21 cellular contexts compared by ENCODE assay signal in genomic region chr1:238254935-238255334, GRCh38.
DNase-seq lines count a peak whose midpoint lies in the region; ATAC-seq and TF ChIP-seq lines count a peak whose summit lies in the region.
"Had no signal": no experiment of that assay in that cellular context is flagged by ENCODE, and none has a peak within 500 bp of the region (broad histone marks: within the 10 kb centered on the region; RNA-seq: fewer than 3 reads in every experiment).

No MANE protein-coding gene starts in this region.

- no peak overlapping the region for H3K4me3 ChIP-seq in GM23338
- H3K4me3 ChIP-seq in iPS-20b (ENCODE audit: low read length), result peak overlapping the region; percentile 15; the same call in 1 of the 2 replicates
- no peak overlapping the region for H3K4me3 ChIP-seq in neuron (ENCODE audit: low read length)

- CTCF ChIA-PET in activated CD8-positive, alpha-beta T cell treated with anti-CD3 and anti-CD28 coated beads for 36 hours (lab: Charles Lee), result interaction anchor here (1.5 kb wide), 1 partner anchor 17 kb away, joined by 5 read pairs; no protein-coding TSS in a partner anchor

- H3K4me2 ChIP-seq in GM23338, result peak overlapping the region; percentile 50

- no peaks in the 10 kb centered on the region for H4K20me1 ChIP-seq in GM23338 (replicated peaks; ENCODE audit: insufficient read depth)

- H3K4me1 ChIP-seq in GM23338 (ENCODE audit: insufficient read depth), result peaks cover 28% of the 10 kb centered on the region
- peaks cover 15% of the 10 kb centered on the region; the same call in 1 of the 2 replicates for H3K4me1 ChIP-seq in iPS-20b (ENCODE audit: insufficient read depth, low read length)
- H3K4me1 ChIP-seq in neuron (ENCODE audit: insufficient read depth, low read length), result peaks cover 19% of the 10 kb centered on the region

- H2AFZ ChIP-seq in GM23338, result no peak overlapping the region
- peak overlapping the region; percentile 30 for H2AFZ ChIP-seq in neuron (ENCODE audit: low read depth, low read length)

- H3K36me3 ChIP-seq in GM23338 (ENCODE audit: insufficient read depth) (no peaks in the 10 kb centered on the region), iPS-20b (ENCODE audit: insufficient read depth, low read depth, low read length) (no peaks in the 10 kb centered on the region), neuron (ENCODE audit: insufficient read depth, low read length) (no peaks in the 10 kb centered on the region)

- intact Hi-C loops in activated CD8-positive, alpha-beta T cell treated with anti-CD3 and anti-CD28 coated beads for 36 hours (cut with micrococcal nuclease), result no loop called here
- intact Hi-C loops in left colon (cut with DNase I, micrococcal nuclease), result no loop called here

- no peaks in the 10 kb centered on the region for H3K27me3 ChIP-seq in GM23338 (ENCODE audit: insufficient read depth)
- H3K27me3 ChIP-seq in iPS-20b (ENCODE audit: insufficient read depth, low read length), result no peaks in the 10 kb centered on the region
- no peaks in the 10 kb centered on the region for H3K27me3 ChIP-seq in neuron (ENCODE audit: insufficient read depth, low read length)

- peak overlapping the region; percentile 78 for H3K27ac ChIP-seq in GM23338 (ENCODE audit: low read depth)
- H3K27ac ChIP-seq in iPS-20b (ENCODE audit: low read length), result peak overlapping the region; percentile 46

- H3K9me2 ChIP-seq in GM23338 (ENCODE audit: insufficient read depth), result peaks cover 12% of the 10 kb centered on the region; the same call in 1 of the 2 replicates

- H3K9me3 Mint-ChIP-seq in GM23338, result peaks cover under 1% of the 10 kb centered on the region; the same call in 2 of the 3 replicates
- H3K9me3 Mint-ChIP-seq in activated CD8-positive, alpha-beta T cell treated with anti-CD3 and anti-CD28 coated beads for 36 hours, result no peaks in the 10 kb centered on the region

- no peak for TF ChIP-seq CTCF in GM23338 (conservative IDR thresholded peaks at IDR 0.05; ENCODE audit: low read depth in 2 of 2)
- TF ChIP-seq CTCF in activated CD8-positive, alpha-beta T cell treated with anti-CD3 and anti-CD28 coated beads for 36 hours (IDR thresholded peaks at IDR 0.05), result no peak

- ATAC-seq in GM23338 (peak; percentile 71), left colon (no peak)
- no peak for ATAC-seq in activated CD8-positive, alpha-beta T cell treated with anti-CD3 and anti-CD28 coated beads for 36 hours
- ATAC-seq: Panc1 had no signal

- peak; percentile 64 for DNase-seq in GM23338 (ENCODE audit: low spot score)
- peak; percentile 24 for DNase-seq in NCI-H69 (lab: John Stamatoyannopoulos, UW)
- DNase-seq in inferior parietal cortex (ENCODE audit: extremely low spot score), result no peak
- no peak for DNase-seq in activated CD8-positive, alpha-beta T cell treated with anti-CD3 and anti-CD28 coated beads for 36 hours
- no peak for DNase-seq in left colon
- DNase-seq: C1 segment of cervical spinal cord; CD4-positive, alpha-beta memory T cell; COR-L47; GOT3; KBM-7; MV-4-11; NCI-H1105; NCI-H146; NCI-H1930; NCI-H2107; NCI-H446; NCI-H524 treated with DMSO at 0.1 percent for 48 hours; SHP77 treated with DMSO at 0.1 percent for 48 hours had no signal

- no peaks in the 10 kb centered on the region for H3F3A ChIP-seq in GM23338 (replicated peaks; ENCODE audit: low read depth)

- H3K27me3 Mint-ChIP-seq in GM23338 (ENCODE audit: insufficient read depth, low read depth, poor library complexity), result peaks cover 2% of the 10 kb centered on the region
- H3K27me3 Mint-ChIP-seq in activated CD8-positive, alpha-beta T cell treated with anti-CD3 and anti-CD28 coated beads for 36 hours, result no peaks in the 10 kb centered on the region
- H3K27me3 Mint-ChIP-seq: CD4-positive, alpha-beta memory T cell had no signal

- H3K9me3 ChIP-seq in iPS-20b (ENCODE audit: insufficient read depth, low read depth, low read length), result no peaks in the 10 kb centered on the region
- H3K9me3 ChIP-seq in neuron (ENCODE audit: low read length), result no peaks in the 10 kb centered on the region

- H3K4me1 Mint-ChIP-seq in GM23338, result peaks cover 42% of the 10 kb centered on the region
- no peaks in the 10 kb centered on the region for H3K4me1 Mint-ChIP-seq in activated CD8-positive, alpha-beta T cell treated with anti-CD3 and anti-CD28 coated beads for 36 hours (ENCODE audit: low read depth)

- peak overlapping the region; percentile 18 for H3K27ac Mint-ChIP-seq in GM23338
- no peak overlapping the region for H3K27ac Mint-ChIP-seq in activated CD8-positive, alpha-beta T cell treated with anti-CD3 and anti-CD28 coated beads for 36 hours
- H3K27ac Mint-ChIP-seq: CD4-positive, alpha-beta memory T cell had no signal

- peaks cover 4% of the 10 kb centered on the region; the same call in 1 of the 3 replicates for H3K36me3 Mint-ChIP-seq in GM23338 (ENCODE audit: low read depth)
- H3K36me3 Mint-ChIP-seq in activated CD8-positive, alpha-beta T cell treated with anti-CD3 and anti-CD28 coated beads for 36 hours (ENCODE audit: low read depth), result no peaks in the 10 kb centered on the region
- H3K36me3 Mint-ChIP-seq: CD4-positive, alpha-beta memory T cell had no signal

- POLR2A ChIA-PET in activated CD8-positive, alpha-beta T cell treated with anti-CD3 and anti-CD28 coated beads for 36 hours (lab: Charles Lee), result no interaction called here

- H3K9ac ChIP-seq in iPS-20b (ENCODE audit: low read depth, low read length), result no peak overlapping the region

- no peak overlapping the region for H3K4me3 Mint-ChIP-seq in GM23338
- no peak overlapping the region for H3K4me3 Mint-ChIP-seq in activated CD8-positive, alpha-beta T cell treated with anti-CD3 and anti-CD28 coated beads for 36 hours
- H3K4me3 Mint-ChIP-seq: CD4-positive, alpha-beta memory T cell had no signal

- H3K79me2 ChIP-seq in GM23338 (replicated peaks; ENCODE audit: insufficient read depth), result no peaks in the 10 kb centered on the region

TF ChIP-seq in GM23338, 12 proteins besides CTCF, POLR2A, EP300 and RAD21 (continues in another document):
- TF ChIP-seq STAT1 (IDR thresholded peaks at IDR 0.05; ENCODE audit: unreplicated experiment) (no peak), ZNF462 (CRISPR knock-in tag; IDR thresholded peaks at IDR 0.05) (peak; percentile 74), JUNB (IDR thresholded peaks at IDR 0.05; ENCODE audit: unreplicated experiment) (no peak), ZNF114 (CRISPR knock-in tag; IDR thresholded peaks at IDR 0.05) (no peak)

Comparison
In these comparisons a context has a peak if more than half of its experiments do, and no peak if none do; other contexts are left out.
1. DNase-seq: peak in GM23338 (single experiment) and NCI-H69 (single experiment); none in inferior parietal cortex (single experiment), activated CD8-positive, alpha-beta T cell treated with anti-CD3 and anti-CD28 coated beads for 36 hours (single experiment) and left colon (0 of 2).